In genomic region chr12:123761841-123762714, GRCh38 we compare ENCODE assay signal across 8 cellular contexts. TPM values are rescaled to one million over a fixed set of nuclear protein-coding genes. Genes with fewer than 3 reads are reported as not detected.
A peak's percentile ranks its signal among the peaks of the same experiment; 100 is the strongest.
DNase-seq lines count a peak whose midpoint lies in the region; ATAC-seq and TF ChIP-seq lines count a peak whose summit lies in the region.

Gene DNAH10, plus strand, starts transcription at chr12:123762301. Its CDS starts 36 bp downstream, at chr12:123762337.

- H3K36me3 ChIP-seq in BLaER1 treated with 17β-estradiol and CSF1 and Interleukin-3, amounts not matched to agents 10 nM and 100 nM, result peaks cover 2 to 38% (median 18%) of the 10 kb centered on the region in 11 experiments; a peak in 16 of 22 replicates
- H3K36me3 ChIP-seq in HUES64 (ENCODE audit: insufficient read depth, low read length), result peaks cover 28% of the 10 kb centered on the region
- H3K36me3 ChIP-seq in esophagus (ENCODE audit: control insufficient read depth in 2 of 2, insufficient read depth in 2 of 2, low read length in 1 of 2), result no peaks in the 10 kb centered on the region
- H3K36me3 ChIP-seq in urinary bladder (ENCODE audit: insufficient read depth), result no peaks in the 10 kb centered on the region

- peak within 1 kb of the TSS in 5 of 11 experiments; percentile 4 to 41 (median 31); a peak in 5 of 22 replicates for H3K27ac ChIP-seq in BLaER1 treated with 17β-estradiol and CSF1 and Interleukin-3, amounts not matched to agents 10 nM and 100 nM
- no peak within 1 kb of the TSS for H3K27ac ChIP-seq in HUES64 (ENCODE audit: low read depth, low read length)
- H3K27ac ChIP-seq in esophagus (ENCODE audit: low read depth in 2 of 2, low read length in 1 of 2), result no peak within 1 kb of the TSS
- no peak within 1 kb of the TSS for H3K27ac ChIP-seq in urinary bladder (ENCODE audit: low read depth)

- peak within 1 kb of the TSS; percentile 33 to 75 (median 64) for H3K9ac ChIP-seq in BLaER1 treated with 17β-estradiol and CSF1 and Interleukin-3, amounts not matched to agents 10 nM and 100 nM
- peak within 1 kb of the TSS; percentile 48; the same call in 1 of the 2 replicates for H3K9ac ChIP-seq in HUES64 (ENCODE audit: low read depth, low read length)

- peaks cover 0 to 14% (median 0%) of the 10 kb centered on the region in 11 experiments; a peak in 4 of 22 replicates for H4K20me1 ChIP-seq in BLaER1 treated with 17β-estradiol and CSF1 and Interleukin-3, amounts not matched to agents 10 nM and 100 nM

- ATAC-seq in GM19324 (IDR thresholded peaks at IDR 0.05; ENCODE audit: low FRiP score, unreplicated experiment), result peak; percentile 58

- H3K4me1 Mint-ChIP-seq in nephron progenitor cell, result peaks cover 16% of the 10 kb centered on the region

- H3K27me3 Mint-ChIP-seq in nephron progenitor cell (ENCODE audit: low read depth, poor library complexity), result peaks cover 17% of the 10 kb centered on the region

- peak; percentile 41 for TF ChIP-seq CTCF in nephron progenitor cell (IDR thresholded peaks at IDR 0.05)

- H3K4me3 ChIP-seq in BLaER1 treated with 17β-estradiol and CSF1 and Interleukin-3, amounts not matched to agents 10 nM and 100 nM, result peak within 1 kb of the TSS; percentile 60 to 75 (median 66)
- H3K4me3 ChIP-seq in HUES64 (ENCODE audit: low read length) (peak within 1 kb of the TSS; percentile 64), esophagus (ENCODE audit: low read depth in 1 of 2, low read length in 2 of 2) (peak within 1 kb of the TSS; percentile 47 to 58), urinary bladder (ENCODE audit: low read depth, low read length) (peak within 1 kb of the TSS; percentile 45)

- peaks cover 25% of the 10 kb centered on the region for H3K36me3 Mint-ChIP-seq in nephron progenitor cell (ENCODE audit: low read depth)

- H3K4me2 ChIP-seq in BLaER1 treated with 17β-estradiol and CSF1 and Interleukin-3, amounts not matched to agents 10 nM and 100 nM, result peak within 1 kb of the TSS; percentile 91 to 99 (median 95)

- H3K9me3 ChIP-seq in BLaER1 treated with 17β-estradiol and CSF1 and Interleukin-3, amounts not matched to agents 10 nM and 100 nM (replicated peaks in 1 of 11), result no peaks in the 10 kb centered on the region
- no peaks in the 10 kb centered on the region for H3K9me3 ChIP-seq in HUES64 (ENCODE audit: insufficient read depth, low read depth, low read length)
- no peaks in the 10 kb centered on the region for H3K9me3 ChIP-seq in esophagus (ENCODE audit: control insufficient read depth in 2 of 2, insufficient read depth in 1 of 2, low read depth in 1 of 2, low read length in 1 of 2)

- H3K27me3 ChIP-seq in BLaER1 treated with 17β-estradiol and CSF1 and Interleukin-3, amounts not matched to agents 10 nM and 100 nM, result peaks cover 16 to 31% (median 23%) of the 10 kb centered on the region in 11 experiments
- H3K27me3 ChIP-seq in HUES64 (ENCODE audit: insufficient read depth, low read length) (peaks cover 23% of the 10 kb centered on the region), esophagus (ENCODE audit: control insufficient read depth in 1 of 2, insufficient read depth in 2 of 2, low read length in 2 of 2) (no peaks in the 10 kb centered on the region)

- H3K4me3 Mint-ChIP-seq in nephron progenitor cell, result peak within 1 kb of the TSS; percentile 82

- peak; percentile 53 to 59 for DNase-seq in activated CD4-positive, alpha-beta T cell treated with anti-CD3 and anti-CD28 coated beads, Interleukin-2, amount 50 U/mL, for 48 hours
- DNase-seq in nephron progenitor cell (peak; percentile 88), SW 1271 (lab: John Stamatoyannopoulos, UW) (no peak)

- no peaks in the 10 kb centered on the region for H3K9me3 Mint-ChIP-seq in nephron progenitor cell

- peaks cover 11 to 21% (median 17%) of the 10 kb centered on the region in 10 experiments; a peak in 19 of 20 replicates for H3K4me1 ChIP-seq in BLaER1 treated with 17β-estradiol and CSF1 and Interleukin-3, amounts not matched to agents 10 nM and 100 nM
- H3K4me1 ChIP-seq in HUES64 (ENCODE audit: insufficient read depth, low read length) (peaks cover 4% of the 10 kb centered on the region; the same call in 1 of the 2 replicates), esophagus (ENCODE audit: control insufficient read depth in 2 of 2, insufficient read depth in 2 of 2, low read length in 1 of 2) (peaks cover 6 to 11% of the 10 kb centered on the region in 2 donors), urinary bladder (ENCODE audit: insufficient read depth) (no peaks in the 10 kb centered on the region)

- WGBS in HUES64, result 2% methylated on average over 105 of the region's 105 CpGs
- WGBS in esophagus, 2 donors, result 2% methylated on average over 95 to 105 of the region's 105 CpGs
- WGBS in urinary bladder, result 2% methylated on average over 104 of the region's 105 CpGs

- H3K27ac Mint-ChIP-seq in nephron progenitor cell, result no peak within 1 kb of the TSS

RNA-seq across cellular contexts. Expression of gene DNAH10, which starts in this region (rescaled TPM):
- polyA plus RNA-seq in HUES64 (2013, experiment 1 of 2), result 0.20 TPM
- polyA plus RNA-seq in HUES64 (2013, experiment 2 of 2), result 0.13 TPM
- polyA plus RNA-seq in esophagus (under 1 TPM in 1 of 2 donors, not detected in 1; 0.01 TPM), urinary bladder (0.14 TPM)
- total RNA-seq in urinary bladder, result 0.90 TPM

Comparison
In these comparisons a context has a peak if more than half of its experiments do, and no peak if none do; other contexts are left out.
1. DNase-seq: peak in activated CD4-positive, alpha-beta T cell treated with anti-CD3 and anti-CD28 coated beads, Interleukin-2, amount 50 U/mL, for 48 hours (2 of 2) and nephron progenitor cell (single experiment); none in SW 1271 (0 of 2).
2. Peak in every context shown above with its lines, with median percentiles within 50 percentile points of each other: H3K4me3 ChIP-seq.